In the genomic region with DNA sequence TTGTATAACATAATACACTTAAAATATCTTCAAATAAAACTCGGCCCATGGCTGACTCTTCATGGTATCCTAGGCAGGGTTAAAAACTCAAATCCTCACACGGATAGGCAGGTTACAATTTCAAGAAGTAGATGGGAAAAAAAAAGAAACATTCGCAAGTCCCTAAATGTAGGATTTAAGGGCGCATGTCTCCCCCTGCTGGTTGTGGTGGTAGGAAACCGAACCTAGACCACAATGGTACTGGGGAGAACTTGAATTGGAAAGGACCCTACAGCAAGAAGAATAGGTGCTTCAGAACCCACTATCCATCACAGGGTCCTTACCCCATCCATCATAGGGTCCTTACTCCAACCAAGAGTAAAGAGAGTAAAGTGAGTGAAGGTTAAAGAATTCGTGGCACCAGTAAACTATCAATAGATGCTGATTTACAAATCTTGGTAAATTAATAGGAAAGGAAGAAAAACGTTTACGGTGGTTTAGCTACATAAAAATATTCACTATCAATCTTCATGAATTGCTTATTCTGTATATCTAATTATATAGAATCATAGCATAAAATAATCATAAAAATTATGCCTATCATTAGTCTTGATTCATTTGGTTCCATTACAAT, we compare ENCODE assay signal across 8 cellular contexts. TPM values are rescaled to one million over a fixed set of nuclear protein-coding genes. Genes with fewer than 3 reads are reported as not detected.
A peak's percentile ranks its signal among the peaks of the same experiment; 100 is the strongest.
DNase-seq lines count a peak whose midpoint lies in the region; ATAC-seq and TF ChIP-seq lines count a peak whose summit lies in the region.

No MANE protein-coding gene starts in this region.

- no CpG with 5 or more reads among the region's 8 CpGs for WGBS in H9 (ENCODE audit: extremely low coverage, insufficient read length, low lambda C conversion rate)

- H3K4me1 ChIP-seq in H9 (ENCODE audit: insufficient read depth, low read length): peaks cover 2% of the 10 kb centered on the region; the same call in 1 of the 2 replicates
- H3K4me1 ChIP-seq in lower lobe of right lung: peaks cover 22% of the 10 kb centered on the region

- no peaks in the 10 kb centered on the region for H3K27me3 ChIP-seq in H9 (ENCODE audit: insufficient read depth, low read length)
- H3K27me3 ChIP-seq in lower lobe of right lung (ENCODE audit: low read depth): no peaks in the 10 kb centered on the region

- no peak overlapping the region; a peak in 1 of 5 replicates for H3K4me3 Mint-ChIP-seq in H9

- no peak overlapping the region for H2BK120ac ChIP-seq in H9 (ENCODE audit: low read depth, low read length, poor library complexity, severe bottlenecking)

- no peaks in the 10 kb centered on the region for H4K20me1 ChIP-seq in H9 (ENCODE audit: control insufficient read depth, insufficient read depth, insufficient read length)

- H3K4me3 ChIP-seq in lower lobe of right lung: no peak overlapping the region

- H3K27ac Mint-ChIP-seq in H9: no peak overlapping the region

- no peak overlapping the region for H3T11ph ChIP-seq in H9 (ENCODE audit: low read length)

- no peak overlapping the region for H4K5ac ChIP-seq in H9 (ENCODE audit: insufficient read length, low read depth, low read length)

- H3K79me2 ChIP-seq in H9 (ENCODE audit: insufficient read depth, low read length): peaks cover 5% of the 10 kb centered on the region; the same call in 1 of the 2 replicates

- peaks cover 2% of the 10 kb centered on the region; the same call in 1 of the 2 replicates for H3K27me3 Mint-ChIP-seq in H9 (ENCODE audit: low read depth)

- H2AFZ ChIP-seq in H9 (ENCODE audit: low read length): no peak overlapping the region

- H3K9ac ChIP-seq in H9 (ENCODE audit: extremely low read depth, insufficient read length, low read length): no peak overlapping the region

- H2AK5ac ChIP-seq in H9 (ENCODE audit: insufficient read length, low read length): no peak overlapping the region

- H3K36me3 Mint-ChIP-seq in H9 (ENCODE audit: insufficient read depth in 1 of 3, low read depth in 3 of 3): peaks cover 7 to 15% (median 8%) of the 10 kb centered on the region in 3 experiments

- peaks cover 14 to 18% of the 10 kb centered on the region in 2 experiments for H3K9me3 Mint-ChIP-seq in H9

- H3K27ac ChIP-seq in H9 (ENCODE audit: insufficient read length, low read depth, low read length) (no peak overlapping the region), lower lobe of right lung (no peak overlapping the region)

- H3K18ac ChIP-seq in H9 (ENCODE audit: insufficient read length, low read depth, low read length): no peak overlapping the region

- no peak overlapping the region for H3K4me2 ChIP-seq in H9 (ENCODE audit: insufficient read depth, insufficient read length, low read length)

- no peak overlapping the region for H3K14ac ChIP-seq in H9 (ENCODE audit: insufficient read depth, low read length)

- H3K9me3 ChIP-seq in H9 (ENCODE audit: control insufficient read depth, low read depth, low read length): peaks cover 10% of the 10 kb centered on the region
- peaks cover 10% of the 10 kb centered on the region for H3K9me3 ChIP-seq in lower lobe of right lung

- H2BK5ac ChIP-seq in H9 (ENCODE audit: insufficient read length, low read length): no peak overlapping the region

- H2BK20ac ChIP-seq in H9 (ENCODE audit: low read depth, low read length, poor library complexity, severe bottlenecking): no peak overlapping the region

- no peaks in the 10 kb centered on the region for H3K79me1 ChIP-seq in H9 (ENCODE audit: insufficient read depth, low read depth, low read length, poor library complexity, severe bottlenecking)

- peaks cover 34 to 41% of the 10 kb centered on the region in 2 experiments for H3K4me1 Mint-ChIP-seq in H9

- no peak overlapping the region for H4K8ac ChIP-seq in H9 (replicated peaks; ENCODE audit: insufficient read length, low read depth, low read length)

- no peak overlapping the region for H2BK15ac ChIP-seq in H9 (ENCODE audit: low read depth, low read length)

- no peak overlapping the region for H3K56ac ChIP-seq in H9 (ENCODE audit: insufficient read length, low read depth, low read length)

- ATAC-seq in lower lobe of right lung: no peak
- ATAC-seq in GM18867 (IDR thresholded peaks at IDR 0.05; ENCODE audit: unreplicated experiment): no peak

- intact Hi-C loops in lower lobe of right lung (cut with DNase I): no loop called here

- DNase-seq in AG08396 (ENCODE audit: low spot score) (peak; percentile 64), H9 (peak; percentile 85), NCI-H524 (lab: John Stamatoyannopoulos, UW) (peak; percentile 92 to 93), dermis blood vessel endothelial cell (peak; percentile 92), lower lobe of right lung (peak; percentile 78)
- peak; percentile 80 for DNase-seq in activated CD4-positive, alpha-beta T cell treated with anti-CD3 and anti-CD28 coated beads, Interleukin-2, amount 50 U/mL, for 1 hour
- DNase-seq in stimulated activated CD8-positive, alpha-beta memory T cell treated with anti-CD3 and anti-CD28 coated beads, Interleukin-15, amount 100 ng/mL, for 1 hour (ENCODE audit: low read depth): peak; percentile 72

- no peak overlapping the region for H3K23ac ChIP-seq in H9 (ENCODE audit: insufficient read length, low read depth, low read length)

- no peaks in the 10 kb centered on the region for H3K36me3 ChIP-seq in lower lobe of right lung

- H4K91ac ChIP-seq in H9 (ENCODE audit: insufficient read length, low read depth, low read length): no peak overlapping the region

- no peak overlapping the region for H3K4ac ChIP-seq in H9 (ENCODE audit: low read depth, low read length)

- H2BK12ac ChIP-seq in H9 (ENCODE audit: insufficient read length, low read depth, low read length): no peak overlapping the region

- peaks cover 13% of the 10 kb centered on the region for H3K23me2 ChIP-seq in H9 (ENCODE audit: insufficient read length, low read depth, low read length, poor library complexity, severe bottlenecking)

- TF ChIP-seq CTCF in H9 (conservative IDR thresholded peaks at IDR 0.05) (peak; percentile 90), lower lobe of right lung (IDR thresholded peaks at IDR 0.05) (peak; percentile 85)

RNA-seq across cellular contexts. Expression of a gene that starts 3.3 kb away (rescaled TPM):
- 22.2 and 23.4 TPM in 2 replicates for total RNA-seq in H9 (2021)
- total RNA-seq in dermis blood vessel endothelial cell: 13.5 and 14.1 TPM in 2 replicates
- 28.4 TPM for total RNA-seq in lower lobe of right lung

RNA-seq across cellular contexts. Expression of a gene that starts 46.8 kb away (rescaled TPM):
- total RNA-seq in H9 (2021) (11.3 and 11.9 TPM in 2 replicates), dermis blood vessel endothelial cell (not detected in 2 replicates), lower lobe of right lung (not detected)

Comparison
In these comparisons a context has a peak if more than half of its experiments do, and no peak if none do; other contexts are left out.
1. RNA of a gene that starts 46.8 kb away (total RNA-seq): 11.3 to 11.9 TPM in H9; not detected in dermis blood vessel endothelial cell and not detected in lower lobe of right lung (single experiment); every median in the first group is over 10 times any median in the second.
2. Peak in every context shown above with its lines, with median percentiles within 50 percentile points of each other: DNase-seq.